ENCODE assay signal across 19 cellular contexts in genomic region chr12:52951126-52951525, GRCh38. TPM values are rescaled to one million over a fixed set of nuclear protein-coding genes. Genes with fewer than 3 reads are reported as not detected.
DNase-seq lines count a peak whose midpoint lies in the region; ATAC-seq, FAIRE-seq and TF ChIP-seq lines count a peak whose summit lies in the region.
"Had no signal": no experiment of that assay in that cellular context is flagged by ENCODE, and none has a peak within 500 bp of the region (broad histone marks: within the 10 kb centered on the region; RNA-seq: fewer than 3 reads in every experiment).

No MANE protein-coding gene starts in this region.

- H4K5ac ChIP-seq in H9 (ENCODE audit: insufficient read length, low read depth, low read length) = no peak overlapping the region

- peaks cover 4% of the 10 kb centered on the region for H3K79me1 ChIP-seq in H9 (ENCODE audit: insufficient read depth, low read depth, low read length, poor library complexity, severe bottlenecking)

- H3K27ac Mint-ChIP-seq in H9 = peak overlapping the region in 1 of 3 experiments; percentile 62; a peak in 1 of 7 replicates
- H3K27ac Mint-ChIP-seq in astrocyte (ENCODE audit: unreplicated experiment) = peak overlapping the region; percentile 7
- H3K27ac Mint-ChIP-seq: activated naive CD4-positive, alpha-beta T cell treated with anti-CD3 and anti-CD28 coated beads, Interleukin-2, amount 50 U/mL, for 72 hours; B cell; stimulated activated naive CD8-positive, alpha-beta T cell treated with anti-CD3 and anti-CD28 coated beads, Interleukin-15, amount 100 ng/mL, for 72 hours had no signal

- peaks cover 14% of the 10 kb centered on the region for H3K23me2 ChIP-seq in H9 (ENCODE audit: insufficient read length, low read depth, low read length, poor library complexity, severe bottlenecking)

- H3K4me1 Mint-ChIP-seq in H9 (peaks cover 37 to 47% of the 10 kb centered on the region in 2 experiments), astrocyte (ENCODE audit: low read depth, unreplicated experiment) (peaks cover 34% of the 10 kb centered on the region)

- H3K4ac ChIP-seq in H9 (ENCODE audit: low read depth, low read length) = no peak overlapping the region

- no peak overlapping the region for H3K14ac ChIP-seq in H9 (ENCODE audit: insufficient read depth, low read length)

- H3K9me3 ChIP-seq in H9 (ENCODE audit: control insufficient read depth, low read depth, low read length) (no peaks in the 10 kb centered on the region), astrocyte (ENCODE audit: insufficient read depth, low read depth, low read length) (no peaks in the 10 kb centered on the region), iPS-18c (ENCODE audit: control insufficient read depth, insufficient read depth, low read length) (no peaks in the 10 kb centered on the region), prostate gland (no peaks in the 10 kb centered on the region)
- H3K9me3 ChIP-seq: esophagus squamous epithelium, spleen had no signal

- no peak overlapping the region for H3T11ph ChIP-seq in H9 (ENCODE audit: low read length)

- no peak for FAIRE-seq in astrocyte (lab: Jason Lieb, UNC)

- no peak overlapping the region for H2BK15ac ChIP-seq in H9 (ENCODE audit: low read depth, low read length)

- H2BK5ac ChIP-seq in H9 (ENCODE audit: insufficient read length, low read length) = no peak overlapping the region

- ATAC-seq in GM19455 (IDR thresholded peaks at IDR 0.05; ENCODE audit: unreplicated experiment) = no peak
- ATAC-seq: activated naive CD4-positive, alpha-beta T cell treated with anti-CD3 and anti-CD28 coated beads, Interleukin-2, amount 50 U/mL, for 72 hours; stimulated activated naive CD8-positive, alpha-beta T cell treated with anti-CD3 and anti-CD28 coated beads, Interleukin-15, amount 100 ng/mL, for 72 hours had no signal

- no peak for DNase-seq in H9
- DNase-seq in astrocyte (ENCODE audit: low read depth) = no peak
- no peak for DNase-seq in prostate gland (ENCODE audit: low spot score)
- DNase-seq in NK-92 (lab: John Stamatoyannopoulos, UW; ENCODE audit: unreplicated experiment) = no peak
- no peak for DNase-seq in epidermal melanocyte (ENCODE audit: insufficient read length, low spot score)
- no peak for DNase-seq in NCI-H748 (lab: John Stamatoyannopoulos, UW; ENCODE audit: unreplicated experiment)
- DNase-seq: cerebellar nuclear complex; esophagus squamous epithelium; GM23248; hypothalamus; KBM-7; NCI-H1436 treated with DMSO at 0.1 percent for 48 hours; NCI-H446; spleen; stimulated activated naive CD8-positive, alpha-beta T cell treated with anti-CD3 and anti-CD28 coated beads, Interleukin-15, amount 100 ng/mL, for 72 hours had no signal

- TF ChIP-seq CTCF in H9 (conservative IDR thresholded peaks at IDR 0.05) (no peak), astrocyte (IDR thresholded peaks at IDR 0.05; ENCODE audit: insufficient read depth, low read depth, low read length) (no peak), prostate gland (IDR thresholded peaks at IDR 0.05) (no peak)

- intact Hi-C loops in prostate gland (cut with DNase I) = no loop called here

- H3K27ac ChIP-seq in H9 (ENCODE audit: insufficient read length, low read depth, low read length) (no peak overlapping the region), astrocyte (ENCODE audit: low read depth, low read length) (no peak overlapping the region), prostate gland (peak overlapping the region; percentile 96 to 97)
- H3K27ac ChIP-seq: GM23248 had no signal

- H3K9ac ChIP-seq in H9 (ENCODE audit: extremely low read depth, insufficient read length, low read length) (no peak overlapping the region), astrocyte (ENCODE audit: low read length) (peak overlapping the region; percentile 95)
- H3K9ac ChIP-seq: GM23248 had no signal

- H3K36me3 Mint-ChIP-seq in H9 (ENCODE audit: insufficient read depth in 1 of 3, low read depth in 3 of 3) (peaks cover 37 to 40% (median 37%) of the 10 kb centered on the region in 3 experiments; a peak in 6 of 7 replicates), astrocyte (ENCODE audit: low read depth, unreplicated experiment) (peaks cover 34% of the 10 kb centered on the region)
- H3K36me3 Mint-ChIP-seq: activated naive CD4-positive, alpha-beta T cell treated with anti-CD3 and anti-CD28 coated beads, Interleukin-2, amount 50 U/mL, for 72 hours had no signal

- no peaks in the 10 kb centered on the region for H3K27me3 ChIP-seq in H9 (ENCODE audit: insufficient read depth, low read length)
- H3K27me3 ChIP-seq in astrocyte (ENCODE audit: insufficient read depth, low read length) = no peaks in the 10 kb centered on the region
- H3K27me3 ChIP-seq in prostate gland (replicated peaks; ENCODE audit: insufficient read depth) = no peaks in the 10 kb centered on the region

- no peak overlapping the region for H2AFZ ChIP-seq in H9 (ENCODE audit: low read length)
- no peak overlapping the region for H2AFZ ChIP-seq in astrocyte (ENCODE audit: low read depth, low read length)
- H2AFZ ChIP-seq: GM23248 had no signal

- H4K20me1 ChIP-seq in H9 (ENCODE audit: control insufficient read depth, insufficient read depth, insufficient read length) (no peaks in the 10 kb centered on the region), astrocyte (ENCODE audit: insufficient read depth, low read length) (peaks cover 37% of the 10 kb centered on the region)

- H2BK120ac ChIP-seq in H9 (ENCODE audit: low read depth, low read length, poor library complexity, severe bottlenecking) = no peak overlapping the region

- H3K4me3 ChIP-seq in astrocyte (ENCODE audit: insufficient read depth, low read depth, low read length) (peak overlapping the region; percentile 97), iPS-18c (ENCODE audit: insufficient read depth, low read depth, low read length) (peak overlapping the region; percentile 31; the same call in 1 of the 2 replicates), prostate gland (peak overlapping the region in 1 of 2 donors; percentile 75)

- H3K79me2 ChIP-seq in H9 (ENCODE audit: insufficient read depth, low read length) (peaks cover 10% of the 10 kb centered on the region; the same call in 1 of the 2 replicates), astrocyte (ENCODE audit: insufficient read depth, low read length) (peaks cover 53% of the 10 kb centered on the region)

- H3K27me3 Mint-ChIP-seq in H9 (ENCODE audit: low read depth) (no peaks in the 10 kb centered on the region), astrocyte (ENCODE audit: low read depth, unreplicated experiment) (no peaks in the 10 kb centered on the region)
- H3K27me3 Mint-ChIP-seq: B cell; stimulated activated naive CD8-positive, alpha-beta T cell treated with anti-CD3 and anti-CD28 coated beads, Interleukin-15, amount 100 ng/mL, for 72 hours had no signal

- no peak for TF ChIP-seq POLR2A in prostate gland (IDR thresholded peaks at IDR 0.05)

- peak overlapping the region; percentile 92 to 96; a peak in 4 of 5 replicates for H3K4me3 Mint-ChIP-seq in H9
- peak overlapping the region; percentile 100 for H3K4me3 Mint-ChIP-seq in astrocyte (ENCODE audit: unreplicated experiment)
- H3K4me3 Mint-ChIP-seq: stimulated activated naive CD8-positive, alpha-beta T cell treated with anti-CD3 and anti-CD28 coated beads, Interleukin-15, amount 100 ng/mL, for 72 hours had no signal

- H3K4me1 ChIP-seq in H9 (ENCODE audit: insufficient read depth, low read length) (peaks cover 13% of the 10 kb centered on the region), astrocyte (ENCODE audit: insufficient read depth, low read length) (peaks cover 40% of the 10 kb centered on the region), prostate gland (replicated peaks) (peaks cover 3% of the 10 kb centered on the region)

- H3K23ac ChIP-seq in H9 (ENCODE audit: insufficient read length, low read depth, low read length) = no peak overlapping the region

- H3K4me2 ChIP-seq in H9 (ENCODE audit: insufficient read depth, insufficient read length, low read length) = peak overlapping the region; percentile 84
- peak overlapping the region; percentile 97 for H3K4me2 ChIP-seq in astrocyte (ENCODE audit: low read length)

- H3K18ac ChIP-seq in H9 (ENCODE audit: insufficient read length, low read depth, low read length) = no peak overlapping the region

- H3K36me3 ChIP-seq in astrocyte (ENCODE audit: insufficient read depth, low read length) (peaks cover 14% of the 10 kb centered on the region), prostate gland (no peaks in the 10 kb centered on the region)

- no peak overlapping the region for H2BK20ac ChIP-seq in H9 (ENCODE audit: low read depth, low read length, poor library complexity, severe bottlenecking)

- no peaks in the 10 kb centered on the region; a peak in 1 of 5 replicates for H3K9me3 Mint-ChIP-seq in H9
- no peaks in the 10 kb centered on the region for H3K9me3 Mint-ChIP-seq in astrocyte (ENCODE audit: unreplicated experiment)
- H3K9me3 Mint-ChIP-seq: activated naive CD4-positive, alpha-beta T cell treated with anti-CD3 and anti-CD28 coated beads, Interleukin-2, amount 50 U/mL, for 72 hours; stimulated activated naive CD8-positive, alpha-beta T cell treated with anti-CD3 and anti-CD28 coated beads, Interleukin-15, amount 100 ng/mL, for 72 hours had no signal

- no peak overlapping the region for H4K91ac ChIP-seq in H9 (ENCODE audit: insufficient read length, low read depth, low read length)

- no peak overlapping the region for H3K56ac ChIP-seq in H9 (ENCODE audit: insufficient read length, low read depth, low read length)

- H2AK5ac ChIP-seq in H9 (ENCODE audit: insufficient read length, low read length) = no peak overlapping the region

- no peak overlapping the region for H4K8ac ChIP-seq in H9 (replicated peaks; ENCODE audit: insufficient read length, low read depth, low read length)

- WGBS in H9 (ENCODE audit: extremely low coverage, insufficient read length, low lambda C conversion rate) = no CpG with 5 or more reads among the region's 1 CpG
- 73% methylated on average over 1 of the region's 1 CpG for WGBS in prostate gland

- no peak overlapping the region for H2BK12ac ChIP-seq in H9 (ENCODE audit: insufficient read length, low read depth, low read length)

RNA-seq across cellular contexts. Expression of gene KRT18, which starts 2.2 kb away (rescaled TPM):
- total RNA-seq in H9 (2021) (245 and 263 TPM in 2 replicates), astrocyte (1,741 and 1,989 TPM in 2 replicates), prostate gland (100 to 1,000 TPM; 211 to 737 TPM)

RNA-seq across cellular contexts. Expression of gene KRT8, which starts 46.2 kb away (rescaled TPM):
- total RNA-seq in H9 (2021) = 244 and 247 TPM in 2 replicates
- total RNA-seq in astrocyte = 2,321 and 2,570 TPM in 2 replicates
- total RNA-seq in prostate gland = 100 to 1,000 TPM; 182 to 536 TPM

RNA-seq across cellular contexts. Expression of gene EIF4B, which starts 55.1 kb away (rescaled TPM):
- total RNA-seq in H9 (2021) (713 and 723 TPM in 2 replicates), astrocyte (231 and 242 TPM in 2 replicates), prostate gland (100 to 1,000 TPM; 419 to 458 TPM)

Comparison
In these comparisons a context has a peak if more than half of its experiments do, and no peak if none do; other contexts are left out.
1. H3K27ac ChIP-seq: peak in prostate gland (2 of 2); none in H9 (single experiment) and astrocyte (single experiment).